Comparison of ENCODE assay signal across 1 cellular context in genomic region chr20:64216036-64216435, GRCh38.
TF ChIP-seq lines count a peak whose summit lies in the region.

No MANE protein-coding gene starts in this region.

TF ChIP-seq in H1, 55 proteins besides CTCF, POLR2A, EP300 and RAD21:
- TF ChIP-seq KDM4A (IDR thresholded peaks at IDR 0.05; ENCODE audit: low read depth, low read length, severe bottlenecking) (no peak), SAP30 (IDR thresholded peaks at IDR 0.05; ENCODE audit: insufficient read depth, insufficient replicate concordance, low read length) (no peak), ZNF274 (IDR thresholded peaks at IDR 0.05; ENCODE audit: borderline replicate concordance, extremely low read depth, low read length) (no peak), CEBPB (IDR thresholded peaks at IDR 0.05; ENCODE audit: low read depth, low read length) (no peak), MAX (IDR thresholded peaks at IDR 0.05) (no peak), ATF3 (IDR thresholded peaks at IDR 0.05; ENCODE audit: insufficient read depth, low read depth, low read length) (no peak), TEAD4 (IDR thresholded peaks at IDR 0.05; ENCODE audit: low read depth, low read length) (no peak), SRF (IDR thresholded peaks at IDR 0.05; ENCODE audit: low read depth, low read length) (no peak)
